ENCODE assay signal across 8 cellular contexts in genomic region chr12:10721654-10722501, GRCh38. TPM values are rescaled to one million over a fixed set of nuclear protein-coding genes. Genes with fewer than 3 reads are reported as not detected.
DNase-seq lines count a peak whose midpoint lies in the region; ATAC-seq and TF ChIP-seq lines count a peak whose summit lies in the region.

No MANE protein-coding gene starts in this region.

- ATAC-seq in GM19023 (IDR thresholded peaks at IDR 0.05; ENCODE audit: unreplicated experiment) = peak; percentile 29
- peak; percentile 89 for ATAC-seq in omental fat pad (ENCODE audit: low FRiP score)

- POLR2A ChIA-PET in AG04450 (lab: Yijun Ruan, JAX) = interaction anchor here (0.7 to 1.9 kb wide), 3 partner anchors 26 to 449 kb away, joined by 3 to 5 read pairs (median 3); partner anchors contain the start of gene SMIM10L1

- H3K36me3 ChIP-seq in thymus (ENCODE audit: control insufficient read depth, insufficient read depth) = no peaks in the 10 kb centered on the region

- H3K36me3 Mint-ChIP-seq in activated naive CD8-positive, alpha-beta T cell treated with anti-CD3 and anti-CD28 coated beads for 36 hours = peaks cover 44% of the 10 kb centered on the region
- no peaks in the 10 kb centered on the region for H3K36me3 Mint-ChIP-seq in glutamatergic neuron (ENCODE audit: unreplicated experiment)

- H3K4me3 Mint-ChIP-seq in activated naive CD8-positive, alpha-beta T cell treated with anti-CD3 and anti-CD28 coated beads for 36 hours = peak overlapping the region; percentile 99
- H3K4me3 Mint-ChIP-seq in glutamatergic neuron (ENCODE audit: unreplicated experiment) = peak overlapping the region; percentile 88

- H3K4me1 ChIP-seq in thymus (ENCODE audit: control insufficient read depth, insufficient read depth, low read length) = peaks cover 4% of the 10 kb centered on the region

- H3K9me3 Mint-ChIP-seq in activated naive CD8-positive, alpha-beta T cell treated with anti-CD3 and anti-CD28 coated beads for 36 hours = no peaks in the 10 kb centered on the region
- peaks cover 6% of the 10 kb centered on the region for H3K9me3 Mint-ChIP-seq in glutamatergic neuron (ENCODE audit: unreplicated experiment)

- H3K27ac Mint-ChIP-seq in activated naive CD8-positive, alpha-beta T cell treated with anti-CD3 and anti-CD28 coated beads for 36 hours = peak overlapping the region; percentile 99
- H3K27ac Mint-ChIP-seq in glutamatergic neuron (ENCODE audit: unreplicated experiment) = peak overlapping the region; percentile 5

- CTCF ChIA-PET in AG04450 (lab: Charles Lee) = interaction anchor here (0.5 to 3.0 kb wide), 2 partner anchors 28 to 148 kb away, joined by 3 to 19 read pairs; no protein-coding TSS in a partner anchor

- H3K27ac ChIP-seq in AG04450 (ENCODE audit: low read depth, low read length) = peak overlapping the region; percentile 98
- H3K27ac ChIP-seq in thymus (ENCODE audit: low read depth) = peak overlapping the region; percentile 92

- H3K9me3 ChIP-seq in AG04450 (ENCODE audit: control insufficient read depth, insufficient read depth, low read length) (no peaks in the 10 kb centered on the region; the same call in 1 of the 2 replicates), thymus (ENCODE audit: control insufficient read depth) (no peaks in the 10 kb centered on the region)

- H3K27me3 ChIP-seq in AG04450 (ENCODE audit: control insufficient read depth, insufficient read depth, low read length) = no peaks in the 10 kb centered on the region
- H3K27me3 ChIP-seq in thymus (ENCODE audit: control insufficient read depth, insufficient read depth) = peaks cover 9% of the 10 kb centered on the region

- WGBS in thymus = under 1% methylated on average over 26 of the region's 26 CpGs

- TF ChIP-seq CTCF in AG04450 (IDR thresholded peaks at IDR 0.05; ENCODE audit: low read depth, low read length) (no peak), glutamatergic neuron (IDR thresholded peaks at IDR 0.05; ENCODE audit: partially characterized antibody, unreplicated experiment) (no peak), omental fat pad (IDR thresholded peaks at IDR 0.05) (no peak)

- H3K27me3 Mint-ChIP-seq in activated naive CD8-positive, alpha-beta T cell treated with anti-CD3 and anti-CD28 coated beads for 36 hours = peaks cover 21% of the 10 kb centered on the region
- H3K27me3 Mint-ChIP-seq in glutamatergic neuron (ENCODE audit: unreplicated experiment) = no peaks in the 10 kb centered on the region

- peak overlapping the region; percentile 91 for H3K4me3 ChIP-seq in AG04450 (ENCODE audit: low read depth, low read length)
- peak overlapping the region; percentile 53 for H3K4me3 ChIP-seq in thymus (ENCODE audit: low read length)

- peak; percentile 95 for DNase-seq in AG04450 (ENCODE audit: low read depth, low spot score)
- DNase-seq in HS-27A (ENCODE audit: low read depth) = peak; percentile 96
- DNase-seq in SHP77 treated with DMSO at 0.1 percent for 48 hours (lab: John Stamatoyannopoulos, UW) = peak; percentile 6
- peak; percentile 74 for DNase-seq in activated naive CD8-positive, alpha-beta T cell treated with anti-CD3 and anti-CD28 coated beads for 36 hours
- peak; percentile 30 for DNase-seq in glutamatergic neuron
- DNase-seq in omental fat pad (ENCODE audit: low spot score) = peak; percentile 97

- peaks cover 45% of the 10 kb centered on the region for H3K4me1 Mint-ChIP-seq in activated naive CD8-positive, alpha-beta T cell treated with anti-CD3 and anti-CD28 coated beads for 36 hours
- peaks cover 13% of the 10 kb centered on the region for H3K4me1 Mint-ChIP-seq in glutamatergic neuron (ENCODE audit: low read depth, unreplicated experiment)

RNA-seq across cellular contexts. Expression of gene YBX3, which starts 1.2 kb away (rescaled TPM):
- polyA plus RNA-seq in AG04450 (2011; rRNA removed) = 95.6 and 99.2 TPM in 2 replicates
- polyA minus RNA-seq in AG04450 (2011; rRNA and poly(A)+ RNA removed) = 119 and 156 TPM in 2 replicates
- total RNA-seq in activated naive CD8-positive, alpha-beta T cell treated with anti-CD3 and anti-CD28 coated beads for 36 hours = 100 to 1,000 TPM; 276 to 279 TPM
- total RNA-seq in glutamatergic neuron (ENCODE audit: unreplicated experiment) = 39.0 TPM
- 100 to 1,000 TPM; 281 to 567 (median 448) TPM for total RNA-seq in omental fat pad
- 446 TPM for polyA plus RNA-seq in thymus

RNA-seq across cellular contexts. Expression of gene STYK1, which starts 48.0 kb away (rescaled TPM):
- polyA plus RNA-seq in AG04450 (2011; rRNA removed) = 0.02 and 0.14 TPM in 2 replicates
- polyA minus RNA-seq in AG04450 (2011; rRNA and poly(A)+ RNA removed) = 0.61 TPM in 1 of 2 replicates, not detected in the other
- total RNA-seq in activated naive CD8-positive, alpha-beta T cell treated with anti-CD3 and anti-CD28 coated beads for 36 hours = under 1 TPM; 0.46 to 0.56 TPM
- total RNA-seq in glutamatergic neuron (ENCODE audit: unreplicated experiment) = not detected
- under 1 TPM in 2 of 4 donors, not detected in 2; 0.32 to 0.56 TPM for total RNA-seq in omental fat pad
- polyA plus RNA-seq in thymus = 0.62 TPM

Comparison
In these comparisons a context has a peak if more than half of its experiments do, and no peak if none do; other contexts are left out.
1. Peak in every context shown above with its lines: DNase-seq, ATAC-seq, H3K4me3 ChIP-seq and H3K27ac ChIP-seq.
2. DNase-seq: peak in every context shown above with its lines; median percentile 97 in omental fat pad; 96 in HS-27A; 95 in AG04450; 74 in activated naive CD8-positive, alpha-beta T cell treated with anti-CD3 and anti-CD28 coated beads for 36 hours; 30 in glutamatergic neuron; 6 in SHP77 treated with DMSO at 0.1 percent for 48 hours.